9 cellular contexts compared by ENCODE assay signal in genomic region chr5:120388016-120388781, GRCh38.
A peak's percentile ranks its signal among the peaks of the same experiment; 100 is the strongest.
DNase-seq lines count a peak whose midpoint lies in the region; ATAC-seq and TF ChIP-seq lines count a peak whose summit lies in the region.
"Had no signal": no experiment of that assay in that cellular context is flagged by ENCODE, and none has a peak within 500 bp of the region (broad histone marks: within the 10 kb centered on the region; RNA-seq: fewer than 3 reads in every experiment).

No MANE protein-coding gene starts in this region.

- no peaks in the 10 kb centered on the region for H3K36me3 ChIP-seq in GM23338 (ENCODE audit: insufficient read depth)

- no peaks in the 10 kb centered on the region for H3K79me2 ChIP-seq in GM23338 (replicated peaks; ENCODE audit: insufficient read depth)
- H3K79me2 ChIP-seq: parathyroid adenoma had no signal

- DNase-seq in NOMO-1 treated with dmso at 0.1 percent for 144 hours (lab: John Stamatoyannopoulos, UW; ENCODE audit: unreplicated experiment) (peak; percentile 79), epithelial cell of esophagus (ENCODE audit: low read depth) (peak; percentile 72), DMS 273 treated with DMSO at 0.1 percent for 48 hours (lab: John Stamatoyannopoulos, UW) (no peak), GM23338 (ENCODE audit: low spot score) (no peak), NCI-H510A treated with DMSO at 0.1 percent for 48 hours (lab: John Stamatoyannopoulos, UW) (no peak)
- no peak for DNase-seq in stimulated activated naive CD8-positive, alpha-beta T cell treated with anti-CD3 and anti-CD28 coated beads, Interleukin-15, Interleukin-2, amounts not matched to agents 100 U/mL and 50 U/mL, for 24 hours

- ATAC-seq in GM21723 (IDR thresholded peaks at IDR 0.05; ENCODE audit: unreplicated experiment) (peak; percentile 58), GM21515 (IDR thresholded peaks at IDR 0.05; ENCODE audit: unreplicated experiment) (no peak), GM23338 (no peak)
- peak; percentile 66 for ATAC-seq in stimulated activated naive CD8-positive, alpha-beta T cell treated with anti-CD3 and anti-CD28 coated beads, Interleukin-15, Interleukin-2, amounts not matched to agents 100 U/mL and 50 U/mL, for 24 hours

- H3K27me3 Mint-ChIP-seq in GM23338 (ENCODE audit: insufficient read depth, low read depth, poor library complexity): no peaks in the 10 kb centered on the region

- no peaks in the 10 kb centered on the region for H3K9me2 ChIP-seq in GM23338 (ENCODE audit: insufficient read depth)

- H3K4me3 ChIP-seq in epithelial cell of esophagus (ENCODE audit: low read length) (no peak overlapping the region), GM23338 (no peak overlapping the region)

- no peaks in the 10 kb centered on the region for H3F3A ChIP-seq in GM23338 (replicated peaks; ENCODE audit: low read depth)

- H3K4me1 ChIP-seq in GM23338 (ENCODE audit: insufficient read depth): no peaks in the 10 kb centered on the region
- H3K4me1 ChIP-seq: parathyroid adenoma had no signal

- no peak overlapping the region for H2AFZ ChIP-seq in GM23338
- H2AFZ ChIP-seq: parathyroid adenoma had no signal

- H4K20me1 ChIP-seq in GM23338 (replicated peaks; ENCODE audit: insufficient read depth): no peaks in the 10 kb centered on the region

- no peaks in the 10 kb centered on the region for H3K9me3 Mint-ChIP-seq in GM23338

- no peak overlapping the region for H3K4me3 Mint-ChIP-seq in GM23338

- no peaks in the 10 kb centered on the region for H3K4me1 Mint-ChIP-seq in GM23338

- TF ChIP-seq CTCF in epithelial cell of esophagus (IDR thresholded peaks at IDR 0.05; ENCODE audit: insufficient read depth, low read depth, low read length, missing control alignments): no peak
- no peak for TF ChIP-seq CTCF in GM23338 (conservative IDR thresholded peaks at IDR 0.05; ENCODE audit: low read depth in 2 of 2)

- H3K36me3 Mint-ChIP-seq in GM23338 (ENCODE audit: low read depth): no peaks in the 10 kb centered on the region

- no peak overlapping the region for H3K4me2 ChIP-seq in GM23338

- H3K27ac ChIP-seq in GM23338 (ENCODE audit: low read depth): no peak overlapping the region
- H3K27ac ChIP-seq: parathyroid adenoma had no signal

- no peaks in the 10 kb centered on the region for H3K27me3 ChIP-seq in GM23338 (ENCODE audit: insufficient read depth)

- H3K27ac Mint-ChIP-seq in GM23338: no peak overlapping the region

TF ChIP-seq in GM23338, 12 proteins besides CTCF, POLR2A, EP300 and RAD21:
- TF ChIP-seq EZH2 (IDR thresholded peaks at IDR 0.05; ENCODE audit: low read depth, unreplicated experiment): no peak

Comparison
In these comparisons a context has a peak if more than half of its experiments do, and no peak if none do; other contexts are left out.
1. ATAC-seq: peak in GM21723 (single experiment) and stimulated activated naive CD8-positive, alpha-beta T cell treated with anti-CD3 and anti-CD28 coated beads, Interleukin-15, Interleukin-2, amounts not matched to agents 100 U/mL and 50 U/mL, for 24 hours (single experiment); none in GM21515 (single experiment) and GM23338 (single experiment).
2. DNase-seq: peak in NOMO-1 treated with dmso at 0.1 percent for 144 hours (single experiment) and epithelial cell of esophagus (single experiment); none in stimulated activated naive CD8-positive, alpha-beta T cell treated with anti-CD3 and anti-CD28 coated beads, Interleukin-15, Interleukin-2, amounts not matched to agents 100 U/mL and 50 U/mL, for 24 hours (single experiment), DMS 273 treated with DMSO at 0.1 percent for 48 hours (single experiment), GM23338 (single experiment) and NCI-H510A treated with DMSO at 0.1 percent for 48 hours (single experiment).